ENCODE assay signal across 14 cellular contexts in genomic region chr4:67885727-67886126, GRCh38. TPM values are rescaled to one million over a fixed set of nuclear protein-coding genes. Genes with fewer than 3 reads are reported as not detected.
DNase-seq lines count a peak whose midpoint lies in the region; ATAC-seq, FAIRE-seq and TF ChIP-seq lines count a peak whose summit lies in the region.
"Had no signal": no experiment of that assay in that cellular context is flagged by ENCODE, and none has a peak within 500 bp of the region (broad histone marks: within the 10 kb centered on the region; RNA-seq: fewer than 3 reads in every experiment).

No MANE protein-coding gene starts in this region.

- POLR2A ChIA-PET in IMR-90 (lab: Charles Lee; ENCODE audit: unreplicated experiment), result no interaction called here
- POLR2A ChIA-PET in T-cell (lab: Charles Lee), result no interaction called here

- H2BK20ac ChIP-seq in IMR-90 (ENCODE audit: low read depth, low read length), result peak overlapping the region; percentile 49

- peak overlapping the region; percentile 27; the same call in 1 of the 2 replicates for H4K5ac ChIP-seq in IMR-90 (ENCODE audit: low read depth, low read length)

- H3K18ac ChIP-seq in IMR-90 (ENCODE audit: low read depth, low read length), result peak overlapping the region; percentile 89; the same call in 1 of the 2 replicates

- peak; percentile 97 for FAIRE-seq in keratinocyte (lab: Jason Lieb, UNC)

- H2AFZ ChIP-seq in IMR-90 (replicated peaks; ENCODE audit: low read length, poor library complexity), result no peak overlapping the region
- H2AFZ ChIP-seq in keratinocyte (ENCODE audit: control insufficient read depth, low read length), result peak overlapping the region; percentile 51
- H2AFZ ChIP-seq: parathyroid adenoma had no signal

- H3K27ac ChIP-seq in IMR-90 (ENCODE audit: insufficient read depth, low read length), result no peak overlapping the region; the same call in 1 of the 2 replicates
- H3K27ac ChIP-seq in keratinocyte (ENCODE audit: control insufficient read depth, insufficient read depth, low read length), result peak overlapping the region; percentile 89
- H3K27ac ChIP-seq: cardiac muscle cell, parathyroid adenoma had no signal

- H3K4me1 ChIP-seq in IMR-90 (ENCODE audit: control insufficient read depth, insufficient read depth, low read length), result no peaks in the 10 kb centered on the region; the same call in 1 of the 2 replicates
- H3K4me1 ChIP-seq in keratinocyte (ENCODE audit: control insufficient read depth, extremely low read depth, insufficient read depth, low read length), result peaks cover 42% of the 10 kb centered on the region
- H3K4me1 ChIP-seq: parathyroid adenoma had no signal

- peaks cover 2 to 4% of the 10 kb centered on the region in 2 donors for H3K27me3 Mint-ChIP-seq in T-cell

- H3K4me2 ChIP-seq in IMR-90 (ENCODE audit: low read depth, low read length) (peak overlapping the region; percentile 61), keratinocyte (ENCODE audit: control insufficient read depth, extremely low read depth, insufficient read depth, low read depth, low read length) (peak overlapping the region; percentile 64)

- no peak for TF ChIP-seq RAD21 in IMR-90 (IDR thresholded peaks at IDR 0.05; ENCODE audit: low read length)

- H2BK120ac ChIP-seq in IMR-90 (ENCODE audit: low read depth, low read length), result peak overlapping the region; percentile 67

- peak overlapping the region; percentile 97 for H2BK5ac ChIP-seq in IMR-90 (ENCODE audit: low read depth, low read length, poor library complexity, severe bottlenecking)

- in situ Hi-C loops in IMR-90 (cut with MboI; ENCODE audit: low sequenced_read_pairs), result no loop called here

- H3K79me1 ChIP-seq in IMR-90 (ENCODE audit: low read depth in 1 of 2, low read length in 2 of 2), result no peaks in the 10 kb centered on the region

- H4K20me1 ChIP-seq in IMR-90 (ENCODE audit: insufficient read depth, low read length), result no peaks in the 10 kb centered on the region
- no peaks in the 10 kb centered on the region for H4K20me1 ChIP-seq in keratinocyte (ENCODE audit: control insufficient read depth, extremely low read depth, insufficient read depth, low read length)
- H4K20me1 ChIP-seq: BLaER1 treated with 17β-estradiol and CSF1 and Interleukin-3, amounts not matched to agents 10 nM and 100 nM had no signal

- H2AK9ac ChIP-seq in IMR-90 (replicated peaks; ENCODE audit: low read depth, low read length, poor library complexity), result no peak overlapping the region

- no peaks in the 10 kb centered on the region for H3K4me1 Mint-ChIP-seq in T-cell

- H3K9me1 ChIP-seq in IMR-90 (ENCODE audit: insufficient read depth, low read length), result no peaks in the 10 kb centered on the region
- H3K9me1 ChIP-seq in keratinocyte (ENCODE audit: control insufficient read depth, extremely low read depth, insufficient read depth, low read length), result no peaks in the 10 kb centered on the region

- intact Hi-C loops in IMR-90 (cut with micrococcal nuclease), result no loop called here

- WGBS in IMR-90 (ENCODE audit: extremely low coverage in 2 of 2, insufficient read length in 1 of 2), 2 experiments, result no CpG with 5 or more reads among the region's 6 CpGs

- TF ChIP-seq POLR2A in IMR-90 (IDR thresholded peaks at IDR 0.05; ENCODE audit: low read depth, low read length), result no peak

- ATAC-seq in IMR-90 (ENCODE audit: low read depth) (peak; percentile 96), T-cell (replicated peaks in 1 of 4) (no peak)
- ATAC-seq in stimulated activated naive CD8-positive, alpha-beta T cell treated with anti-CD3 and anti-CD28 coated beads, Interleukin-15, Interleukin-2, amounts not matched to agents 100 U/mL and 50 U/mL, for 24 hours, result no peak

- peak overlapping the region; percentile 63 to 71 for H4K8ac ChIP-seq in IMR-90 (ENCODE audit: low read depth in 2 of 2, low read length in 2 of 2)

- H3K4me3 Mint-ChIP-seq in T-cell, result no peak overlapping the region

- H3K36me3 ChIP-seq in IMR-90 (ENCODE audit: control insufficient read depth, insufficient read depth, low read length), result no peaks in the 10 kb centered on the region
- H3K36me3 ChIP-seq in keratinocyte (ENCODE audit: control insufficient read depth in 2 of 2, extremely low read depth in 1 of 2, insufficient read depth in 2 of 2, low read length in 2 of 2), result no peaks in the 10 kb centered on the region
- H3K36me3 ChIP-seq: BLaER1 treated with 17β-estradiol and CSF1 and Interleukin-3, amounts not matched to agents 10 nM and 100 nM; cardiac muscle cell had no signal

- peak overlapping the region; percentile 61; the same call in 1 of the 2 replicates for H3K56ac ChIP-seq in IMR-90 (ENCODE audit: extremely low read depth, insufficient read depth, low read length)

- peak overlapping the region; percentile 50; the same call in 1 of the 2 replicates for H4K91ac ChIP-seq in IMR-90 (ENCODE audit: insufficient read depth, low read depth, low read length)

- H3K27ac Mint-ChIP-seq in T-cell, result no peak overlapping the region

- peak overlapping the region; percentile 0; the same call in 1 of the 2 replicates for H3K23ac ChIP-seq in IMR-90 (ENCODE audit: low read depth, low read length)

- H3K4me3 ChIP-seq in IMR-90 (ENCODE audit: insufficient read depth, low read depth, low read length), result no peak overlapping the region
- H3K4me3 ChIP-seq in keratinocyte (ENCODE audit: control insufficient read depth in 2 of 3, extremely low read depth in 1 of 3, insufficient read depth in 2 of 3, low read depth in 1 of 3, low read length in 3 of 3), result no peak overlapping the region
- H3K4me3 ChIP-seq: BLaER1 treated with 17β-estradiol and CSF1 and Interleukin-3, amounts not matched to agents 10 nM and 100 nM; cardiac muscle cell had no signal

- H3K9me3 ChIP-seq in IMR-90 (ENCODE audit: control insufficient read depth, insufficient read depth, low read length) (no peaks in the 10 kb centered on the region), keratinocyte (ENCODE audit: control insufficient read depth, low read depth, low read length) (no peaks in the 10 kb centered on the region)
- H3K9me3 ChIP-seq: BLaER1 treated with 17β-estradiol and CSF1 and Interleukin-3, amounts not matched to agents 10 nM and 100 nM had no signal

- peak overlapping the region; percentile 4 for H3K14ac ChIP-seq in IMR-90 (replicated peaks; ENCODE audit: low read depth, low read length)

- CTCF ChIA-PET in IMR-90 (lab: Yijun Ruan, JAX), result no interaction called here
- CTCF ChIA-PET in T-cell (lab: Charles Lee), result no interaction called here

- H3K79me2 ChIP-seq in keratinocyte (ENCODE audit: control insufficient read depth, insufficient read depth, low read length), result no peaks in the 10 kb centered on the region
- H3K79me2 ChIP-seq: parathyroid adenoma had no signal

- no peaks in the 10 kb centered on the region for H3K27me3 ChIP-seq in IMR-90 (ENCODE audit: control insufficient read depth, insufficient read depth, low read length)
- H3K27me3 ChIP-seq in keratinocyte (ENCODE audit: control insufficient read depth, extremely low read depth, insufficient read depth, low read length), result no peaks in the 10 kb centered on the region
- H3K27me3 ChIP-seq: BLaER1 treated with 17β-estradiol and CSF1 and Interleukin-3, amounts not matched to agents 10 nM and 100 nM; cardiac muscle cell had no signal

- peak overlapping the region; percentile 26; the same call in 1 of the 3 replicates for H2BK15ac ChIP-seq in IMR-90 (ENCODE audit: low read depth, low read length)

- no peaks in the 10 kb centered on the region for H3K36me3 Mint-ChIP-seq in T-cell

- TF ChIP-seq CTCF in IMR-90 (conservative IDR thresholded peaks at IDR 0.05; ENCODE audit: low read depth, low read length) (no peak), keratinocyte (optimal IDR thresholded peaks at IDR 0.05 in 1 of 3, IDR thresholded peaks at IDR 0.05 in 1 of 3, conservative IDR thresholded peaks at IDR 0.05 in 1 of 3; ENCODE audit: extremely low read depth in 1 of 3, insufficient read depth in 2 of 3, low read length in 3 of 3) (no peak)

- H3K9me3 Mint-ChIP-seq in T-cell, result no peaks in the 10 kb centered on the region

- dilution Hi-C loops in IMR-90 (cut with HindIII; ENCODE audit: low sequenced_read_pairs, unreplicated experiment), result no loop called here
- dilution Hi-C loops in keratinocyte (cut with MboI; ENCODE audit: extremely low pct_ligation_motif_present, low sequenced_read_pairs), result no loop called here

- DNase-seq in AG08395 (ENCODE audit: low spot score), result peak; percentile 78
- peak; percentile 98 for DNase-seq in IMR-90
- peak; percentile 78 for DNase-seq in astrocyte of the hippocampus (ENCODE audit: low read depth, low spot score)
- peak; percentile 81 for DNase-seq in keratinocyte (ENCODE audit: low read depth, low spot score)
- no peak for DNase-seq in activated CD4-positive, alpha-beta T cell treated with anti-CD3 and anti-CD28 coated beads for 48 hours
- no peak for DNase-seq in stimulated activated naive CD8-positive, alpha-beta T cell treated with anti-CD3 and anti-CD28 coated beads, Interleukin-15, Interleukin-2, amounts not matched to agents 100 U/mL and 50 U/mL, for 24 hours
- no peak for DNase-seq in cerebellum (ENCODE audit: low spot score)
- DNase-seq in T-cell, result no peak
- DNase-seq: NCI-H187, SHP77 treated with DMSO at 0.1 percent for 48 hours had no signal

- H2AK5ac ChIP-seq in IMR-90 (ENCODE audit: low read depth, low read length), result no peak overlapping the region

- H3K9ac ChIP-seq in IMR-90 (ENCODE audit: low read depth, low read length), result no peak overlapping the region; the same call in 1 of the 2 replicates
- H3K9ac ChIP-seq in keratinocyte (ENCODE audit: control insufficient read depth, extremely low read depth, insufficient read depth, low read length), result peak overlapping the region; percentile 47
- H3K9ac ChIP-seq: parathyroid adenoma had no signal

- BruUV-seq in IMR-90 (replicated peaks; lab: Mats Ljungman, UMichigan), result no TSS peak

- peak overlapping the region; percentile 26; the same call in 1 of the 2 replicates for H3K4ac ChIP-seq in IMR-90 (ENCODE audit: low read depth, low read length)

TF ChIP-seq in IMR-90, 13 proteins besides CTCF, POLR2A, EP300 and RAD21 (continues in another document):
- TF ChIP-seq MAFK (IDR thresholded peaks at IDR 0.05; ENCODE audit: low read depth, low read length), result peak; percentile 49; the same call in 1 of the 2 replicates
- TF ChIP-seq BHLHE40 (IDR thresholded peaks at IDR 0.05; ENCODE audit: low read depth, low read length), result peak; percentile 53; the same call in 1 of the 2 replicates

RNA-seq across cellular contexts. Expression of gene TMPRSS11D, which starts 1.9 kb away (rescaled TPM):
- not detected in 2 replicates for total RNA-seq in IMR-90 (2012; rRNA removed)
- not detected in 2 replicates for polyA plus RNA-seq in IMR-90 (2012; rRNA removed)
- not detected in 2 replicates for polyA plus RNA-seq in IMR-90 (2012; cell fraction: cytosol; rRNA removed)
- not detected in 2 replicates for polyA plus RNA-seq in IMR-90 (2012; cell fraction: nucleus; rRNA removed; ENCODE audit: low replicate concordance)
- 0.26 to 0.73 TPM (median 0.28 TPM) in 3 replicates for polyA plus RNA-seq in keratinocyte
- not detected for polyA plus RNA-seq in keratinocyte (2011; ENCODE audit: low read depth)
- polyA plus RNA-seq in keratinocyte (2011; cell fraction: cytosol; rRNA removed), result 0.12 and 0.45 TPM in 2 replicates
- 0.85 and 0.89 TPM in 2 replicates for polyA plus RNA-seq in keratinocyte (2011; cell fraction: nucleus; rRNA removed)
- 0.23 and 0.32 TPM in 2 replicates for polyA plus RNA-seq in keratinocyte (2012; ENCODE audit: low replicate concordance)
- 0.06 to 0.73 TPM in 2 of 3 replicates, not detected in the other for polyA minus RNA-seq in keratinocyte
- polyA minus RNA-seq in keratinocyte (2011; cell fraction: cytosol; rRNA and poly(A)+ RNA removed), result not detected
- 1.1 and 1.5 TPM in 2 replicates for polyA minus RNA-seq in keratinocyte (2011; cell fraction: nucleus; rRNA and poly(A)+ RNA removed)
- not detected for total RNA-seq in cerebellum
- total RNA-seq in T-cell, result not detected
- total RNA-seq: activated CD8-positive, alpha-beta memory T cell treated with anti-CD3 and anti-CD28 coated beads for 36 hours; cardiac muscle cell had no signal

Comparison
In these comparisons a context has a peak if more than half of its experiments do, and no peak if none do; other contexts are left out.
1. DNase-seq: peak in AG08395 (single experiment), IMR-90 (single experiment), astrocyte of the hippocampus (single experiment) and keratinocyte (single experiment); none in activated CD4-positive, alpha-beta T cell treated with anti-CD3 and anti-CD28 coated beads for 48 hours (single experiment), stimulated activated naive CD8-positive, alpha-beta T cell treated with anti-CD3 and anti-CD28 coated beads, Interleukin-15, Interleukin-2, amounts not matched to agents 100 U/mL and 50 U/mL, for 24 hours (single experiment), cerebellum (single experiment) and T-cell (0 of 34).